In the genomic region with DNA sequence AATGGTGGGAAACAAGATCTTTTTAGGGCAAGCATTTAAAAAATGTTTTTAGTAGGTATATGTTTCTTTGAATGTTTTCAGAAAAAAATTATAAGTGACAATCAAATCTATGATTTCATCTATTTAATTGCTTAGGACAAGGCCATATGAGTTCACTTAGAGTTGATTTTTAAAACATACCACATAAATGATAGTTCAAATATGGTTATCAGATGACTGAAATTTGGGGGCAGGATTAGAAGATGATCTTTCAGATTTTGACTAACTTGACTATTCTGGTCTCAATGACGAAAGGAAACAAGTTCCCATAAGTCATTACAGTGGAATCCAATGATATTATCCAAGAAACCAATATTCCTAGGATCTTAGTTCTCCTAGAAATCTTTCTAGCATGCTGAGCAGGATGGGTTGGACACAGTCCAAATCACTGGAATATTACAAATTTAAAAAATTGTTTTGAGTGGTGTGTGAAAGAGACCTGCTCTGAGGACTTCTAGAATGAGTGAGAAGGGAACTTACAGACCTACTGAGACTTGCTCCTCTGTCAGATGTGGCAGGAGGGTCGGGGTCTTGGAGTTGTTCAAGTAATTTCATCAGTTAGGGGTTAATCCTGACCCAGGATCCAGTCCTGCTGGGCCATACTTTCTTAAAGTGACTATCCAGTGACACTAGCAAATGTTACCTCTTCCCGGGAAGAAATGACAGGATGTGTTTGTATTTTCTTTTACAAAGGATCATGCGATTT, we compare ENCODE assay signal across 19 cellular contexts. TPM values are rescaled to one million over a fixed set of nuclear protein-coding genes. Genes with fewer than 3 reads are reported as not detected.
DNase-seq lines count a peak whose midpoint lies in the region; ATAC-seq and TF ChIP-seq lines count a peak whose summit lies in the region.
"Had no signal": no experiment of that assay in that cellular context is flagged by ENCODE, and none has a peak within 500 bp of the region (broad histone marks: within the 10 kb centered on the region; RNA-seq: fewer than 3 reads in every experiment).

No MANE protein-coding gene starts in this region.

- peak overlapping the region; percentile 48; the same call in 1 of the 2 replicates for H3K27ac ChIP-seq in Panc1 (ENCODE audit: low read length)
- H3K27ac ChIP-seq in foreskin keratinocyte: no peak overlapping the region
- H3K27ac ChIP-seq: breast epithelium, hepatocyte, testis had no signal

- no peaks in the 10 kb centered on the region for H3K9me3 Mint-ChIP-seq in activated naive CD4-positive, alpha-beta T cell treated with anti-CD3 and anti-CD28 coated beads for 36 hours
- H3K9me3 Mint-ChIP-seq in activated naive CD8-positive, alpha-beta T cell treated with anti-CD3 and anti-CD28 coated beads for 36 hours: no peaks in the 10 kb centered on the region

- in situ Hi-C loops in Panc1 (cut with HindIII; ENCODE audit: low pct_unique_long_range_greater_than_20kb, low sequenced_read_pairs): no loop called here

- H3K4me3 Mint-ChIP-seq in activated naive CD4-positive, alpha-beta T cell treated with anti-CD3 and anti-CD28 coated beads for 36 hours: peak overlapping the region; percentile 40
- peak overlapping the region; percentile 82 for H3K4me3 Mint-ChIP-seq in activated naive CD8-positive, alpha-beta T cell treated with anti-CD3 and anti-CD28 coated beads for 36 hours

- peak overlapping the region; percentile 93 for H3K27ac Mint-ChIP-seq in activated naive CD4-positive, alpha-beta T cell treated with anti-CD3 and anti-CD28 coated beads for 36 hours
- H3K27ac Mint-ChIP-seq in activated naive CD8-positive, alpha-beta T cell treated with anti-CD3 and anti-CD28 coated beads for 36 hours: peak overlapping the region; percentile 93

- no peaks in the 10 kb centered on the region for H3K36me3 ChIP-seq in Panc1 (ENCODE audit: control insufficient read depth, insufficient read depth, low read length)
- H3K36me3 ChIP-seq: breast epithelium had no signal

- no peaks in the 10 kb centered on the region for H3K27me3 Mint-ChIP-seq in activated naive CD4-positive, alpha-beta T cell treated with anti-CD3 and anti-CD28 coated beads for 36 hours (ENCODE audit: low read depth)
- H3K27me3 Mint-ChIP-seq in activated naive CD8-positive, alpha-beta T cell treated with anti-CD3 and anti-CD28 coated beads for 36 hours: no peaks in the 10 kb centered on the region

- CTCF ChIA-PET in activated naive CD4-positive, alpha-beta T cell treated with anti-CD3 and anti-CD28 coated beads for 36 hours (lab: Charles Lee): interaction anchor here (0.9 to 1.0 kb wide), 2 partner anchors 10 to 24 kb away, joined by 3 to 4 read pairs; no protein-coding TSS in a partner anchor
- CTCF ChIA-PET in Panc1 (lab: Charles Lee): no interaction called here

- peaks cover 65% of the 10 kb centered on the region for H3K36me3 Mint-ChIP-seq in activated naive CD4-positive, alpha-beta T cell treated with anti-CD3 and anti-CD28 coated beads for 36 hours (ENCODE audit: low read depth)
- peaks cover 93% of the 10 kb centered on the region for H3K36me3 Mint-ChIP-seq in activated naive CD8-positive, alpha-beta T cell treated with anti-CD3 and anti-CD28 coated beads for 36 hours

- H3K4me1 ChIP-seq in Panc1 (ENCODE audit: control insufficient read depth, insufficient read depth, low read length) (peaks cover 5% of the 10 kb centered on the region; the same call in 1 of the 2 replicates), foreskin keratinocyte (no peaks in the 10 kb centered on the region)
- H3K4me1 ChIP-seq: breast epithelium, testis had no signal

- POLR2A ChIA-PET in Panc1 (lab: Charles Lee): no interaction called here

- TF ChIP-seq CTCF in Panc1 (IDR thresholded peaks at IDR 0.05) (no peak), foreskin keratinocyte (conservative IDR thresholded peaks at IDR 0.05) (no peak)

- H3K27me3 ChIP-seq in Panc1 (ENCODE audit: control insufficient read depth, insufficient read depth, low read length): no peaks in the 10 kb centered on the region
- H3K27me3 ChIP-seq in foreskin keratinocyte: no peaks in the 10 kb centered on the region
- H3K27me3 ChIP-seq: breast epithelium, hepatocyte, testis had no signal

- H3K9me3 ChIP-seq in Panc1 (ENCODE audit: control insufficient read depth, insufficient read depth, low read depth, low read length): no peaks in the 10 kb centered on the region
- H3K9me3 ChIP-seq: breast epithelium, testis had no signal

- no peak overlapping the region for H3K4me3 ChIP-seq in Panc1 (ENCODE audit: low read depth in 2 of 2, low read length in 2 of 2)
- H3K4me3 ChIP-seq: breast epithelium, hepatocyte, testis had no signal

- BruUV-seq in Panc1 (replicated peaks; lab: Mats Ljungman, UMichigan): no TSS peak

- peaks cover 97% of the 10 kb centered on the region for H3K4me1 Mint-ChIP-seq in activated naive CD4-positive, alpha-beta T cell treated with anti-CD3 and anti-CD28 coated beads for 36 hours (ENCODE audit: low read depth)
- peaks cover 95% of the 10 kb centered on the region for H3K4me1 Mint-ChIP-seq in activated naive CD8-positive, alpha-beta T cell treated with anti-CD3 and anti-CD28 coated beads for 36 hours

- no peak for ATAC-seq in Panc1
- peak; percentile 35 for ATAC-seq in stimulated activated naive CD8-positive, alpha-beta T cell treated with anti-CD3 and anti-CD28 coated beads, Interleukin-15, Interleukin-2, amounts not matched to agents 100 U/mL and 50 U/mL, for 24 hours
- no peak for ATAC-seq in foreskin keratinocyte
- ATAC-seq: left cardiac atrium, right cardiac atrium had no signal

- DNase-seq in activated naive CD4-positive, alpha-beta T cell treated with anti-CD3 and anti-CD28 coated beads for 36 hours: peak; percentile 32
- DNase-seq in activated naive CD4-positive, alpha-beta T cell treated with anti-CD3 and anti-CD28 coated beads, Interleukin-2, amount 50 U/mL, for 16 hours: no peak
- DNase-seq in Panc1 (ENCODE audit: low read depth, low spot score) (no peak), mucosa of gallbladder (ENCODE audit: low spot score) (no peak), NCI-H1092 treated with DMSO at 0.1 percent for 48 hours (lab: John Stamatoyannopoulos, UW) (no peak), foreskin keratinocyte (no peak)
- no peak for DNase-seq in activated naive CD8-positive, alpha-beta T cell treated with anti-CD3 and anti-CD28 coated beads for 36 hours
- DNase-seq in stimulated activated naive CD8-positive, alpha-beta T cell treated with anti-CD3 and anti-CD28 coated beads, Interleukin-15, Interleukin-2, amounts not matched to agents 100 U/mL and 50 U/mL, for 24 hours: peak; percentile 26
- DNase-seq: activated CD4-positive, alpha-beta T cell treated with anti-CD3 and anti-CD28 coated beads, Interleukin-2, amount 50 U/mL, for 4 hours; HCEC 1CT; left cardiac atrium; NCI-H146; NCI-H226; nucleus accumbens; right cardiac atrium; SHP77; testis had no signal

- intact Hi-C loops in activated naive CD4-positive, alpha-beta T cell treated with anti-CD3 and anti-CD28 coated beads for 36 hours (cut with micrococcal nuclease): loop anchor here (1.0 kb wide), 2 partner anchors 9 kb away; no protein-coding TSS in a partner anchor
- intact Hi-C loops in Panc1 (cut with micrococcal nuclease; ENCODE audit: unreplicated experiment): no loop called here

RNA-seq across cellular contexts. Expression of gene RHOH, which starts 20.0 kb away (rescaled TPM):
- total RNA-seq in activated naive CD4-positive, alpha-beta T cell treated with anti-CD3 and anti-CD28 coated beads for 36 hours: 10 to 100 TPM; 87.5 to 92.7 TPM
- 1.2 TPM for total RNA-seq in Panc1 (2021; ENCODE audit: unreplicated experiment)
- polyA plus RNA-seq in Panc1 (2012; ENCODE audit: insufficient read length): 0.29 TPM
- total RNA-seq in activated naive CD8-positive, alpha-beta T cell treated with anti-CD3 and anti-CD28 coated beads for 36 hours: 100 to 1,000 TPM; 112 to 114 TPM
- 7.9 TPM for total RNA-seq in mucosa of gallbladder
- not detected in 2 replicates for total RNA-seq in foreskin keratinocyte
- polyA plus RNA-seq in foreskin keratinocyte: not detected in 2 replicates
- total RNA-seq: hepatocyte had no signal
- polyA plus RNA-seq: hepatocyte had no signal

Comparison
In these comparisons a context has a peak if more than half of its experiments do, and no peak if none do; other contexts are left out.
1. DNase-seq: peak in activated naive CD4-positive, alpha-beta T cell treated with anti-CD3 and anti-CD28 coated beads for 36 hours (single experiment) and stimulated activated naive CD8-positive, alpha-beta T cell treated with anti-CD3 and anti-CD28 coated beads, Interleukin-15, Interleukin-2, amounts not matched to agents 100 U/mL and 50 U/mL, for 24 hours (single experiment); none in activated naive CD4-positive, alpha-beta T cell treated with anti-CD3 and anti-CD28 coated beads, Interleukin-2, amount 50 U/mL, for 16 hours (single experiment), Panc1 (single experiment), activated naive CD8-positive, alpha-beta T cell treated with anti-CD3 and anti-CD28 coated beads for 36 hours (single experiment), mucosa of gallbladder (single experiment), NCI-H1092 treated with DMSO at 0.1 percent for 48 hours (single experiment) and foreskin keratinocyte (0 of 2).